1 cellular context compared by ENCODE assay signal in the genomic region with DNA sequence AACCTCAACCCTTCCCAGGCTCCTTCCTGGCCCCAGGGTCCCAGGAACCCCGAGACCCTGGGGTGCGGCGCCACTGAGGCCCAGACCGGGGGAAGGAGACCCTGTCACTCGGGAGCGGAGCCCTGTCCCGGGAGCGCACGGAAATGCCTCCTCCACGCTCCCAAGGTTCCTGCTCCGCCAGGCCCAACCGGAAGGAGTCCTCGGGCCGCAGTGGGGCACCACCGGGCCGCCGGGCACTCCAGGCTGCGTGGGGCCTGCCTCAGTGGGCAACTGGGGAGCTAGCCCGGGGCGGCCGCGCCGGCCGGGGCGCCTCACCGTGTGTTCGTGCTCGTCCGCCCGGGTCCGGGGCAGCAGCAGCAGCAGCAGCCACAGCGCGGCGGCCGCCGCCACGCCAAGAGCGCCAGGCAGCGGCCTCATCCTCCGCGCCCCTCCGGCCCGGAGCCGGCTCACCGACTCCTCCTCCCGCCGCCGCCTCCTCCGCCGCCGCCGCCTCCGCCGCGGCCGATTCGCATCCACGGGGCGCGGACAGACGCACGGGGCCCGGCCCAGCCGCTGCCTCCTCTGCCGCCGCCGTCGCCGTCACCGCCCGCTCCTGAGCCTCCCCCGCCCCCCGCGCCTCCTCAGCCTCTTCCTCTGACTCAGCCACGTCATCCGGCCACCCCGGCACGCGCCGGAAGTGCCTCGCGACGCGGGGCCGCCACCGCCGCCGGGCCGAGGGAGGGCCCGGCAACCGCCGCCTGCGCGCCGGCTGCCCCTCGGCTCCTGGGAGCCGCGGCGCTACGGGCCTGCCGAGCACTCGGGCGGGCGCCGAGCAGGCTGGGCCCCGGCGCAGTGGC.
TF ChIP-seq lines count a peak whose summit lies in the region.

Gene TM9SF3 (minus strand): TSS at position 594 of the 836 bp plus-strand sequence. CDS start 177 bp downstream, at position 417.

TF ChIP-seq in HepG2, 621 proteins besides CTCF, POLR2A, EP300 and RAD21 (continued from another document and continues in another):
- no peak for TF ChIP-seq ZNF652 (CRISPR knock-in tag; IDR thresholded peaks at IDR 0.05; ENCODE audit: borderline replicate concordance, low read depth)
- TF ChIP-seq, protein P1, sequence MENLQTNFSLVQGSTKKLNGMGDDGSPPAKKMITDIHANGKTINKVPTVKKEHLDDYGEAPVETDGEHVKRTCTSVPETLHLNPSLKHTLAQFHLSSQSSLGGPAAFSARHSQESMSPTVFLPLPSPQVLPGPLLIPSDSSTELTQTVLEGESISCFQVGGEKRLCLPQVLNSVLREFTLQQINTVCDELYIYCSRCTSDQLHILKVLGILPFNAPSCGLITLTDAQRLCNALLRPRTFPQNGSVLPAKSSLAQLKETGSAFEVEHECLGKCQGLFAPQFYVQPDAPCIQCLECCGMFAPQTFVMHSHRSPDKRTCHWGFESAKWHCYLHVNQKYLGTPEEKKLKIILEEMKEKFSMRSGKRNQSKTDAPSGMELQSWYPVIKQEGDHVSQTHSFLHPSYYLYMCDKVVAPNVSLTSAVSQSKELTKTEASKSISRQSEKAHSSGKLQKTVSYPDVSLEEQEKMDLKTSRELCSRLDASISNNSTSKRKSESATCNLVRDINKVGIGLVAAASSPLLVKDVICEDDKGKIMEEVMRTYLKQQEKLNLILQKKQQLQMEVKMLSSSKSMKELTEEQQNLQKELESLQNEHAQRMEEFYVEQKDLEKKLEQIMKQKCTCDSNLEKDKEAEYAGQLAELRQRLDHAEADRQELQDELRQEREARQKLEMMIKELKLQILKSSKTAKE (CRISPR knock-in tag; IDR thresholded peaks at IDR 0.05; ENCODE audit: borderline replicate concordance): peak; percentile 55; the same call in 1 of the 2 replicates
- no peak for TF ChIP-seq DBP (CRISPR knock-in tag; IDR thresholded peaks at IDR 0.05; ENCODE audit: not compliant biosample characterization)
- TF ChIP-seq IRF2 (CRISPR knock-in tag; IDR thresholded peaks at IDR 0.05): no peak
- TF ChIP-seq, protein P2, sequence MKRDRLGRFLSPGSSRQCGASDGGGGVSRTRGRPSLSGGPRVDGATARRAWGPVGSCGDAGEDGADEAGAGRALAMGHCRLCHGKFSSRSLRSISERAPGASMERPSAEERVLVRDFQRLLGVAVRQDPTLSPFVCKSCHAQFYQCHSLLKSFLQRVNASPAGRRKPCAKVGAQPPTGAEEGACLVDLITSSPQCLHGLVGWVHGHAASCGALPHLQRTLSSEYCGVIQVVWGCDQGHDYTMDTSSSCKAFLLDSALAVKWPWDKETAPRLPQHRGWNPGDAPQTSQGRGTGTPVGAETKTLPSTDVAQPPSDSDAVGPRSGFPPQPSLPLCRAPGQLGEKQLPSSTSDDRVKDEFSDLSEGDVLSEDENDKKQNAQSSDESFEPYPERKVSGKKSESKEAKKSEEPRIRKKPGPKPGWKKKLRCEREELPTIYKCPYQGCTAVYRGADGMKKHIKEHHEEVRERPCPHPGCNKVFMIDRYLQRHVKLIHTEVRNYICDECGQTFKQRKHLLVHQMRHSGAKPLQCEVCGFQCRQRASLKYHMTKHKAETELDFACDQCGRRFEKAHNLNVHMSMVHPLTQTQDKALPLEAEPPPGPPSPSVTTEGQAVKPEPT (CRISPR knock-in tag; IDR thresholded peaks at IDR 0.05; ENCODE audit: low read depth): peak; percentile 81; the same call in 1 of the 2 replicates
- TF ChIP-seq, protein P3, sequence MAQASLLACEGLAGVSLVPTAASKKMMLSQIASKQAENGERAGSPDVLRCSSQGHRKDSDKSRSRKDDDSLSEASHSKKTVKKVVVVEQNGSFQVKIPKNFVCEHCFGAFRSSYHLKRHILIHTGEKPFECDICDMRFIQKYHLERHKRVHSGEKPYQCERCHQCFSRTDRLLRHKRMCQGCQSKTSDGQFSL (CRISPR knock-in tag; IDR thresholded peaks at IDR 0.05): no peak
- TF ChIP-seq CBFB (CRISPR knock-in tag; IDR thresholded peaks at IDR 0.05): 0 out of 2 replicates have a peak, but pooled peaks have one; percentile 49
- peak; percentile 55; the same call in 1 of the 2 replicates for TF ChIP-seq IRX3 (CRISPR knock-in tag; IDR thresholded peaks at IDR 0.05; ENCODE audit: borderline replicate concordance, low read depth)
- TF ChIP-seq ZNF446 (CRISPR knock-in tag; IDR thresholded peaks at IDR 0.05): no peak; the same call in 1 of the 2 replicates
- TF ChIP-seq ZNF782 (CRISPR knock-in tag; IDR thresholded peaks at IDR 0.05; ENCODE audit: borderline replicate concordance): no peak
- TF ChIP-seq SP4 (CRISPR knock-in tag; IDR thresholded peaks at IDR 0.05): peak; percentile 30
- TF ChIP-seq ZFP37 (CRISPR knock-in tag; IDR thresholded peaks at IDR 0.05; ENCODE audit: borderline replicate concordance): no peak
- no peak for TF ChIP-seq SIX1 (CRISPR knock-in tag; IDR thresholded peaks at IDR 0.05; ENCODE audit: borderline replicate concordance)
- TF ChIP-seq, protein P4, sequence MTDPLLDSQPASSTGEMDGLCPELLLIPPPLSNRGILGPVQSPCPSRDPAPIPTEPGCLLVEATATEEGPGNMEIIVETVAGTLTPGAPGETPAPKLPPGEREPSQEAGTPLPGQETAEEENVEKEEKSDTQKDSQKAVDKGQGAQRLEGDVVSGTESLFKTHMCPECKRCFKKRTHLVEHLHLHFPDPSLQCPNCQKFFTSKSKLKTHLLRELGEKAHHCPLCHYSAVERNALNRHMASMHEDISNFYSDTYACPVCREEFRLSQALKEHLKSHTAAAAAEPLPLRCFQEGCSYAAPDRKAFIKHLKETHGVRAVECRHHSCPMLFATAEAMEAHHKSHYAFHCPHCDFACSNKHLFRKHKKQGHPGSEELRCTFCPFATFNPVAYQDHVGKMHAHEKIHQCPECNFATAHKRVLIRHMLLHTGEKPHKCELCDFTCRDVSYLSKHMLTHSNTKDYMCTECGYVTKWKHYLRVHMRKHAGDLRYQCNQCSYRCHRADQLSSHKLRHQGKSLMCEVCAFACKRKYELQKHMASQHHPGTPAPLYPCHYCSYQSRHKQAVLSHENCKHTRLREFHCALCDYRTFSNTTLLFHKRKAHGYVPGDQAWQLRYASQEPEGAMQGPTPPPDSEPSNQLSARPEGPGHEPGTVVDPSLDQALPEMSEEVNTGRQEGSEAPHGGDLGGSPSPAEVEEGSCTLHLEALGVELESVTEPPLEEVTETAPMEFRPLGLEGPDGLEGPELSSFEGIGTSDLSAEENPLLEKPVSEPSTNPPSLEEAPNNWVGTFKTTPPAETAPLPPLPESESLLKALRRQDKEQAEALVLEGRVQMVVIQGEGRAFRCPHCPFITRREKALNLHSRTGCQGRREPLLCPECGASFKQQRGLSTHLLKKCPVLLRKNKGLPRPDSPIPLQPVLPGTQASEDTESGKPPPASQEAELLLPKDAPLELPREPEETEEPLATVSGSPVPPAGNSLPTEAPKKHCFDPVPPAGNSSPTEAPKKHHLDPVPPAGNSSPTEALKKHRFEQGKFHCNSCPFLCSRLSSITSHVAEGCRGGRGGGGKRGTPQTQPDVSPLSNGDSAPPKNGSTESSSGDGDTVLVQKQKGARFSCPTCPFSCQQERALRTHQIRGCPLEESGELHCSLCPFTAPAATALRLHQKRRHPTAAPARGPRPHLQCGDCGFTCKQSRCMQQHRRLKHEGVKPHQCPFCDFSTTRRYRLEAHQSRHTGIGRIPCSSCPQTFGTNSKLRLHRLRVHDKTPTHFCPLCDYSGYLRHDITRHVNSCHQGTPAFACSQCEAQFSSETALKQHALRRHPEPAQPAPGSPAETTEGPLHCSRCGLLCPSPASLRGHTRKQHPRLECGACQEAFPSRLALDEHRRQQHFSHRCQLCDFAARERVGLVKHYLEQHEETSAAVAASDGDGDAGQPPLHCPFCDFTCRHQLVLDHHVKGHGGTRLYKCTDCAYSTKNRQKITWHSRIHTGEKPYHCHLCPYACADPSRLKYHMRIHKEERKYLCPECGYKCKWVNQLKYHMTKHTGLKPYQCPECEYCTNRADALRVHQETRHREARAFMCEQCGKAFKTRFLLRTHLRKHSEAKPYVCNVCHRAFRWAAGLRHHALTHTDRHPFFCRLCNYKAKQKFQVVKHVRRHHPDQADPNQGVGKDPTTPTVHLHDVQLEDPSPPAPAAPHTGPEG (CRISPR knock-in tag; IDR thresholded peaks at IDR 0.05): peak; percentile 94; the same call in 1 of the 2 replicates
- no peak for TF ChIP-seq ZBTB34 (CRISPR knock-in tag; IDR thresholded peaks at IDR 0.05)
- TF ChIP-seq, protein P5, sequence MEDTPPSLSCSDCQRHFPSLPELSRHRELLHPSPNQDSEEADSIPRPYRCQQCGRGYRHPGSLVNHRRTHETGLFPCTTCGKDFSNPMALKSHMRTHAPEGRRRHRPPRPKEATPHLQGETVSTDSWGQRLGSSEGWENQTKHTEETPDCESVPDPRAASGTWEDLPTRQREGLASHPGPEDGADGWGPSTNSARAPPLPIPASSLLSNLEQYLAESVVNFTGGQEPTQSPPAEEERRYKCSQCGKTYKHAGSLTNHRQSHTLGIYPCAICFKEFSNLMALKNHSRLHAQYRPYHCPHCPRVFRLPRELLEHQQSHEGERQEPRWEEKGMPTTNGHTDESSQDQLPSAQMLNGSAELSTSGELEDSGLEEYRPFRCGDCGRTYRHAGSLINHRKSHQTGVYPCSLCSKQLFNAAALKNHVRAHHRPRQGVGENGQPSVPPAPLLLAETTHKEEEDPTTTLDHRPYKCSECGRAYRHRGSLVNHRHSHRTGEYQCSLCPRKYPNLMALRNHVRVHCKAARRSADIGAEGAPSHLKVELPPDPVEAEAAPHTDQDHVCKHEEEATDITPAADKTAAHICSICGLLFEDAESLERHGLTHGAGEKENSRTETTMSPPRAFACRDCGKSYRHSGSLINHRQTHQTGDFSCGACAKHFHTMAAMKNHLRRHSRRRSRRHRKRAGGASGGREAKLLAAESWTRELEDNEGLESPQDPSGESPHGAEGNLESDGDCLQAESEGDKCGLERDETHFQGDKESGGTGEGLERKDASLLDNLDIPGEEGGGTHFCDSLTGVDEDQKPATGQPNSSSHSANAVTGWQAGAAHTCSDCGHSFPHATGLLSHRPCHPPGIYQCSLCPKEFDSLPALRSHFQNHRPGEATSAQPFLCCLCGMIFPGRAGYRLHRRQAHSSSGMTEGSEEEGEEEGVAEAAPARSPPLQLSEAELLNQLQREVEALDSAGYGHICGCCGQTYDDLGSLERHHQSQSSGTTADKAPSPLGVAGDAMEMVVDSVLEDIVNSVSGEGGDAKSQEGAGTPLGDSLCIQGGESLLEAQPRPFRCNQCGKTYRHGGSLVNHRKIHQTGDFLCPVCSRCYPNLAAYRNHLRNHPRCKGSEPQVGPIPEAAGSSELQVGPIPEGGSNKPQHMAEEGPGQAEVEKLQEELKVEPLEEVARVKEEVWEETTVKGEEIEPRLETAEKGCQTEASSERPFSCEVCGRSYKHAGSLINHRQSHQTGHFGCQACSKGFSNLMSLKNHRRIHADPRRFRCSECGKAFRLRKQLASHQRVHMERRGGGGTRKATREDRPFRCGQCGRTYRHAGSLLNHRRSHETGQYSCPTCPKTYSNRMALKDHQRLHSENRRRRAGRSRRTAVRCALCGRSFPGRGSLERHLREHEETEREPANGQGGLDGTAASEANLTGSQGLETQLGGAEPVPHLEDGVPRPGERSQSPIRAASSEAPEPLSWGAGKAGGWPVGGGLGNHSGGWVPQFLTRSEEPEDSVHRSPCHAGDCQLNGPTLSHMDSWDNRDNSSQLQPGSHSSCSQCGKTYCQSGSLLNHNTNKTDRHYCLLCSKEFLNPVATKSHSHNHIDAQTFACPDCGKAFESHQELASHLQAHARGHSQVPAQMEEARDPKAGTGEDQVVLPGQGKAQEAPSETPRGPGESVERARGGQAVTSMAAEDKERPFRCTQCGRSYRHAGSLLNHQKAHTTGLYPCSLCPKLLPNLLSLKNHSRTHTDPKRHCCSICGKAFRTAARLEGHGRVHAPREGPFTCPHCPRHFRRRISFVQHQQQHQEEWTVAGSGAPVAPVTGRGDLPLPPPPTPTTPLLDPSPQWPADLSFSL (CRISPR knock-in tag; IDR thresholded peaks at IDR 0.05): no peak
- no peak for TF ChIP-seq ZFP1 (CRISPR knock-in tag; IDR thresholded peaks at IDR 0.05)
